1 cellular context compared by ENCODE assay signal in the genomic region with DNA sequence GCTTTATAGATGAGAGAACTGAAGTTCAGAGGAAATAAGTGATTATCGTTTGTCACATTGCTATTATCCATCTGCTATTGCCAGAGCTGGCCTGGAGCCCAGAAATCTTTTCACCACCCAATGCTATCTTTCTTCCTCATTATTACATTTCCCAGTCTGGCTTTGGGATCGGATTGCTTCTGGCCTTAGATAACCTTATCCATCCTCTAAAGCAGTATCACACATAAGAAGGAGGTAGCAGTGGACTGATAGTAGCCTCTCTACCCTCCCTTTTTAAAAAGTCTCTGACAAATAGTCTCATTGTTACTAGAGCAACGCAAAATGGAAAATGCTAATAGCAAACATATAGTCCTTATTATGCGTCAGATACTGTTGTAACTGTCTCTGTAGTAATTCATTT.
TF ChIP-seq lines count a peak whose summit lies in the region.

No MANE protein-coding gene starts in this region.

TF ChIP-seq in SK-N-SH treated with all-trans-retinoic acid at 6 μM for 48 hours, 23 proteins besides CTCF, POLR2A, EP300 and RAD21 (continued from another document):
- TF ChIP-seq ZNF70 (CRISPR knock-in tag; IDR thresholded peaks at IDR 0.05): 0 out of 2 replicates have a peak, but pooled peaks have one; percentile 46
- TF ChIP-seq TCF4 (CRISPR knock-in tag; IDR thresholded peaks at IDR 0.05; ENCODE audit: borderline replicate concordance): peak; percentile 83
- TF ChIP-seq ISL1 (CRISPR knock-in tag; IDR thresholded peaks at IDR 0.05): peak; percentile 82
- TF ChIP-seq, protein P1, sequence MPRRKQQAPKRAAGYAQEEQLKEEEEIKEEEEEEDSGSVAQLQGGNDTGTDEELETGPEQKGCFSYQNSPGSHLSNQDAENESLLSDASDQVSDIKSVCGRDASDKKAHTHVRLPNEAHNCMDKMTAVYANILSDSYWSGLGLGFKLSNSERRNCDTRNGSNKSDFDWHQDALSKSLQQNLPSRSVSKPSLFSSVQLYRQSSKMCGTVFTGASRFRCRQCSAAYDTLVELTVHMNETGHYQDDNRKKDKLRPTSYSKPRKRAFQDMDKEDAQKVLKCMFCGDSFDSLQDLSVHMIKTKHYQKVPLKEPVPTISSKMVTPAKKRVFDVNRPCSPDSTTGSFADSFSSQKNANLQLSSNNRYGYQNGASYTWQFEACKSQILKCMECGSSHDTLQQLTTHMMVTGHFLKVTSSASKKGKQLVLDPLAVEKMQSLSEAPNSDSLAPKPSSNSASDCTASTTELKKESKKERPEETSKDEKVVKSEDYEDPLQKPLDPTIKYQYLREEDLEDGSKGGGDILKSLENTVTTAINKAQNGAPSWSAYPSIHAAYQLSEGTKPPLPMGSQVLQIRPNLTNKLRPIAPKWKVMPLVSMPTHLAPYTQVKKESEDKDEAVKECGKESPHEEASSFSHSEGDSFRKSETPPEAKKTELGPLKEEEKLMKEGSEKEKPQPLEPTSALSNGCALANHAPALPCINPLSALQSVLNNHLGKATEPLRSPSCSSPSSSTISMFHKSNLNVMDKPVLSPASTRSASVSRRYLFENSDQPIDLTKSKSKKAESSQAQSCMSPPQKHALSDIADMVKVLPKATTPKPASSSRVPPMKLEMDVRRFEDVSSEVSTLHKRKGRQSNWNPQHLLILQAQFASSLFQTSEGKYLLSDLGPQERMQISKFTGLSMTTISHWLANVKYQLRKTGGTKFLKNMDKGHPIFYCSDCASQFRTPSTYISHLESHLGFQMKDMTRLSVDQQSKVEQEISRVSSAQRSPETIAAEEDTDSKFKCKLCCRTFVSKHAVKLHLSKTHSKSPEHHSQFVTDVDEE (CRISPR knock-in tag; IDR thresholded peaks at IDR 0.05): peak; percentile 97
- TF ChIP-seq BACH2 (CRISPR knock-in tag; IDR thresholded peaks at IDR 0.05; ENCODE audit: borderline replicate concordance): no peak; the same call in 1 of the 2 replicates
- TF ChIP-seq ESRRG (CRISPR knock-in tag; IDR thresholded peaks at IDR 0.05): no peak
- TF ChIP-seq, protein P2, sequence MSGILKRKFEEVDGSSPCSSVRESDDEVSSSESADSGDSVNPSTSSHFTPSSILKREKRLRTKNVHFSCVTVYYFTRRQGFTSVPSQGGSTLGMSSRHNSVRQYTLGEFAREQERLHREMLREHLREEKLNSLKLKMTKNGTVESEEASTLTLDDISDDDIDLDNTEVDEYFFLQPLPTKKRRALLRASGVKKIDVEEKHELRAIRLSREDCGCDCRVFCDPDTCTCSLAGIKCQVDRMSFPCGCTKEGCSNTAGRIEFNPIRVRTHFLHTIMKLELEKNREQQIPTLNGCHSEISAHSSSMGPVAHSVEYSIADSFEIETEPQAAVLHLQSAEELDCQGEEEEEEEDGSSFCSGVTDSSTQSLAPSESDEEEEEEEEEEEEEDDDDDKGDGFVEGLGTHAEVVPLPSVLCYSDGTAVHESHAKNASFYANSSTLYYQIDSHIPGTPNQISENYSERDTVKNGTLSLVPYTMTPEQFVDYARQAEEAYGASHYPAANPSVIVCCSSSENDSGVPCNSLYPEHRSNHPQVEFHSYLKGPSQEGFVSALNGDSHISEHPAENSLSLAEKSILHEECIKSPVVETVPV (CRISPR knock-in tag; IDR thresholded peaks at IDR 0.05): no peak
